In genomic region chr13:25607096-25607495, GRCh38 we compare ENCODE assay signal across 8 cellular contexts.
"Had no signal": no experiment of that assay in that cellular context is flagged by ENCODE, and none has a peak within 500 bp of the region (broad histone marks: within the 10 kb centered on the region; RNA-seq: fewer than 3 reads in every experiment).

No MANE protein-coding gene starts in this region.

- H3K36me3 ChIP-seq: HAP-1 had no signal

- H2AFZ ChIP-seq: GM23248 had no signal

- ATAC-seq: HCT116 had no signal

- H3K4me3 ChIP-seq: GM23248, HAP-1 had no signal

- DNase-seq: GM23248, GOT3, H7, HFFc6, KG1 had no signal

- H3K27ac ChIP-seq: GM23248, HL-60 had no signal

- H3K9ac ChIP-seq: GM23248 had no signal

- H3K9me3 ChIP-seq: HAP-1 had no signal

- H3K4me1 ChIP-seq: HAP-1 had no signal
